8 cellular contexts compared by ENCODE assay signal in the genomic region with DNA sequence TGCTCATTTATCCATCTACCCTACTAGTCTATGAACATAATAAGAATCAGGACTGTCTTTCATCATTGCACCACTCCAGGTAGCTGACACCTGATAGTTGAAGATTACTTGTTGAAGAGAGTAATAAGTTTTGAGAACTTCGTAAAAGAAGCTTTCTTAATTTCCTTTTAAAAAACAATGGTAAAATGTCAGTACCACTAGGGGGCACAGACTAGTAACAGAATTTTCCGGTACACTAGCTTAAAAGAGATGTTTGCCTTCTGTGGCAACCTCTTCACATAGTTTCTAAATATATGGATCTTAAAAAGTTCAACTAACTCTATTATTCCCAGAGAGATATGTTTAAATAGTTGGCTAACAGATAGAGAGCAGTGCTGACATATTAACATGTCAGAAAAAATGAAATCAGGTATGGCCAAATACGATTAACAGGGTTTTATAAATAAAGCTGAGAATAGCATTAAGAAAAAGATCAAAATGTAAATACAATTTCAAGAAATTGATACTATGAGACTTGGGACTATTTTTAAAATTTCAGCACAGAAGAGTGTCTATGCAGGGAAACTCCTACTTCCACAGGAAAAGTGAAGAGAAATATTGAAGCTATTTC. TPM values are rescaled to one million over a fixed set of nuclear protein-coding genes. Genes with fewer than 3 reads are reported as not detected.
DNase-seq lines count a peak whose midpoint lies in the region; ATAC-seq, FAIRE-seq and TF ChIP-seq lines count a peak whose summit lies in the region.

No MANE protein-coding gene starts in this region.

- H3K4me3 ChIP-seq in AG10803 (ENCODE audit: low read length) (no peak overlapping the region), RWPE2 (ENCODE audit: severe bottlenecking) (no peak overlapping the region), thyroid gland (replicated peaks in 1 of 3) (no peak overlapping the region)

- TF ChIP-seq POLR2A in GM12891 (IDR thresholded peaks at IDR 0.05; ENCODE audit: low read depth, low read length), result no peak
- TF ChIP-seq POLR2A in thyroid gland (IDR thresholded peaks at IDR 0.05), result no peak

- H3K9me3 ChIP-seq in RWPE2 (ENCODE audit: severe bottlenecking), result no peaks in the 10 kb centered on the region
- no peaks in the 10 kb centered on the region for H3K9me3 ChIP-seq in thyroid gland

- intact Hi-C loops in thyroid gland (cut with DNase I), result no loop called here

- FAIRE-seq in GM12891 (lab: Jason Lieb, UNC), result peak; percentile 38
- FAIRE-seq in frontal cortex (lab: Jason Lieb, UNC), result peak; percentile 82

- no peaks in the 10 kb centered on the region for H3K27me3 ChIP-seq in RWPE2 (ENCODE audit: insufficient read depth, poor library complexity, severe bottlenecking)
- no peaks in the 10 kb centered on the region for H3K27me3 ChIP-seq in thyroid gland

- no peaks in the 10 kb centered on the region for H3K4me1 ChIP-seq in RWPE2 (ENCODE audit: insufficient read depth, poor library complexity, severe bottlenecking)
- H3K4me1 ChIP-seq in thyroid gland, result no peaks in the 10 kb centered on the region

- no peak for ATAC-seq in RWPE2 (ENCODE audit: low read depth)
- no peak for ATAC-seq in HG02970 (IDR thresholded peaks at IDR 0.05; ENCODE audit: low FRiP score, unreplicated experiment)
- ATAC-seq in GM21529 (IDR thresholded peaks at IDR 0.05; ENCODE audit: unreplicated experiment), result no peak

- no peaks in the 10 kb centered on the region for H3K36me3 ChIP-seq in RWPE2 (ENCODE audit: low read depth)
- no peaks in the 10 kb centered on the region for H3K36me3 ChIP-seq in thyroid gland

- 40 to 41% methylated on average over 3 of the region's 3 CpGs for WGBS in thyroid gland, 2 donors

- peak; percentile 70 for TF ChIP-seq CTCF in AG10803 (conservative IDR thresholded peaks at IDR 0.05; ENCODE audit: low read length)
- TF ChIP-seq CTCF in RWPE2 (IDR thresholded peaks at IDR 0.05; ENCODE audit: poor library complexity, severe bottlenecking), result peak; percentile 86
- peak; percentile 25 to 81 (median 56) for TF ChIP-seq CTCF in thyroid gland (IDR thresholded peaks at IDR 0.05)

- peak; percentile 59 for DNase-seq in AG10803 (ENCODE audit: low read depth)
- DNase-seq in GM12891 (ENCODE audit: insufficient read length, low spot score), result no peak
- no peak for DNase-seq in RWPE2 (ENCODE audit: low spot score)
- no peak for DNase-seq in frontal cortex (ENCODE audit: low spot score in 2 of 2)
- no peak for DNase-seq in thyroid gland
- no peak for DNase-seq in activated CD4-positive, alpha-beta T cell treated with anti-CD3 and anti-CD28 coated beads for 1 hour

- H3K27ac ChIP-seq in RWPE2 (ENCODE audit: poor library complexity, severe bottlenecking) (no peak overlapping the region), thyroid gland (no peak overlapping the region)

TF ChIP-seq in GM12891, 5 proteins besides CTCF, POLR2A, EP300 and RAD21:
- TF ChIP-seq POLR2AphosphoS5 (IDR thresholded peaks at IDR 0.05; ENCODE audit: low read depth, low read length) (no peak), POU2F2 (IDR thresholded peaks at IDR 0.05; ENCODE audit: low read depth, low read length) (no peak)

RNA-seq across cellular contexts. Expression of a gene that starts 5.4 kb away (rescaled TPM):
- 0.50 TPM for polyA plus RNA-seq in GM12891 (2012; ENCODE audit: low read depth, missing spikeins)
- total RNA-seq in frontal cortex (12.6 TPM), thyroid gland (10 to 100 TPM in 2 of 4 donors, 1 to 10 TPM in 2; 1.1 to 14.6 (median 9.0) TPM)
